ENCODE assay signal across 8 cellular contexts in the genomic region with DNA sequence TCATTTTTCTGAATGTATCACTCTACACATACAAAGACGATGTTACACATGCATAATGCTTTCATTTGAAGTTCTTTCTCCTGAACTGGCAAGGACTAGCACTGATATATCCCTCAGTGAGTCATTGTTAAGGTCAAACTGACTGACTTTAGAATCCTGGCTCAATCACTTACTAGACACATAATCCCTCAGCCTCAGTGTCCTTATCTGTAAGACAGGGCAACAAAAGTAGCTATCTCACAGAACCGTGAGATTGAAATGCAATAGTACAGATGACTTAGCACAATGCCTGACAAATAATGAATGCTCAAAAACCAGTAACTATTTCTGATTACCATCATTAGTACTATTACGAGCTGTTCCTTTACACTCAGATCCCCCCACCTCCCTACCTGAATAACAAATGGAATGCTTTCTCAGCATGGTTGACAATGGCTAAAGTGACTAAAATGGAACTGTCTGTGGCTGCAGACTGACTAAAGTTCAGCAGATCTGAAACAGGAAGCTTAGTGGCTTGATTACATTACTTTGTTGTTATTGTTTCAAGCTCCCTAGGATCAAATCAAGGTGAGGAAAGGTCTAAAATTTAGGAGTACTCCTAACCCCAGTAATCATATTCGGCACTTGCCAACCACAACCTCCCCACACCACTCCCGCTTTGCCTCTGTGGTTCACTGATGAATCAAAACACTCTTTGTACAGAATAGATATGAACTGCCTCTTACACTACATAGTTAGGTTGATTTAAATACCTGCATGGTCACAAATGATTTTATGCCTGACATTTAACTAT. TPM values are rescaled to one million over a fixed set of nuclear protein-coding genes. Genes with fewer than 3 reads are reported as not detected.
DNase-seq lines count a peak whose midpoint lies in the region; ATAC-seq and TF ChIP-seq lines count a peak whose summit lies in the region.

No MANE protein-coding gene starts in this region.

- H3K9me3 ChIP-seq in HAP-1, result no peaks in the 10 kb centered on the region

- no peaks in the 10 kb centered on the region for H3K27me3 ChIP-seq in HAP-1 (ENCODE audit: low read depth)

- H3K4me3 ChIP-seq in HAP-1, result no peak overlapping the region

- DNase-seq in GM13977 (ENCODE audit: low spot score), result peak; percentile 30
- DNase-seq in LHCN-M2 (ENCODE audit: low read depth), result peak; percentile 34
- DNase-seq in caudate nucleus (lab: John Stamatoyannopoulos, UW), result no peak
- DNase-seq in NCI-H1092 (lab: John Stamatoyannopoulos, UW), result no peak
- no peak for DNase-seq in HAP-1 (ENCODE audit: low spot score in 2 of 2)
- DNase-seq in NCI-H1436 (lab: John Stamatoyannopoulos, UW), result no peak

- TF ChIP-seq CTCF in GM13977 (IDR thresholded peaks at IDR 0.05; ENCODE audit: extremely low read depth, insufficient read depth, missing control alignments), result no peak

- H3K4me1 ChIP-seq in HAP-1, result no peaks in the 10 kb centered on the region

- no peaks in the 10 kb centered on the region for H3K36me3 ChIP-seq in HAP-1 (replicated peaks)

- peak; percentile 84 for ATAC-seq in GM21528 (IDR thresholded peaks at IDR 0.05; ENCODE audit: low FRiP score, unreplicated experiment)
- ATAC-seq in esophagus mucosa, result peak; percentile 57

- in situ Hi-C loops in GM13977 (cut with MboI; ENCODE audit: low pct_unique_long_range_greater_than_20kb, low sequenced_read_pairs, unreplicated experiment), result no loop called here
- in situ Hi-C loops in HAP-1 (cut with MboI; ENCODE audit: low sequenced_read_pairs), result no loop called here

- H3K27ac ChIP-seq in caudate nucleus (ENCODE audit: low read depth, low read length), result no peak overlapping the region

RNA-seq across cellular contexts. Expression of gene CACNB4, which starts 35.8 kb away (rescaled TPM):
- total RNA-seq in LHCN-M2 (2014; rRNA removed) (0.11 and 0.32 TPM in 2 replicates), esophagus mucosa (9.6 TPM)
- polyA plus RNA-seq in LHCN-M2 (2012), result 0.33 TPM

RNA-seq across cellular contexts. Expression of gene STAM2, which starts 40.9 kb away (rescaled TPM):
- total RNA-seq in LHCN-M2 (2014; rRNA removed) (32.9 and 38.7 TPM in 2 replicates), esophagus mucosa (20.5 TPM)
- polyA plus RNA-seq in LHCN-M2 (2012), result 11.9 TPM

Comparison
In these comparisons a context has a peak if more than half of its experiments do, and no peak if none do; other contexts are left out.
1. DNase-seq: peak in GM13977 (single experiment) and LHCN-M2 (single experiment); none in caudate nucleus (0 of 61), NCI-H1092 (single experiment), HAP-1 (0 of 2) and NCI-H1436 (single experiment).